ENCODE assay signal across 1 cellular context in the genomic region with DNA sequence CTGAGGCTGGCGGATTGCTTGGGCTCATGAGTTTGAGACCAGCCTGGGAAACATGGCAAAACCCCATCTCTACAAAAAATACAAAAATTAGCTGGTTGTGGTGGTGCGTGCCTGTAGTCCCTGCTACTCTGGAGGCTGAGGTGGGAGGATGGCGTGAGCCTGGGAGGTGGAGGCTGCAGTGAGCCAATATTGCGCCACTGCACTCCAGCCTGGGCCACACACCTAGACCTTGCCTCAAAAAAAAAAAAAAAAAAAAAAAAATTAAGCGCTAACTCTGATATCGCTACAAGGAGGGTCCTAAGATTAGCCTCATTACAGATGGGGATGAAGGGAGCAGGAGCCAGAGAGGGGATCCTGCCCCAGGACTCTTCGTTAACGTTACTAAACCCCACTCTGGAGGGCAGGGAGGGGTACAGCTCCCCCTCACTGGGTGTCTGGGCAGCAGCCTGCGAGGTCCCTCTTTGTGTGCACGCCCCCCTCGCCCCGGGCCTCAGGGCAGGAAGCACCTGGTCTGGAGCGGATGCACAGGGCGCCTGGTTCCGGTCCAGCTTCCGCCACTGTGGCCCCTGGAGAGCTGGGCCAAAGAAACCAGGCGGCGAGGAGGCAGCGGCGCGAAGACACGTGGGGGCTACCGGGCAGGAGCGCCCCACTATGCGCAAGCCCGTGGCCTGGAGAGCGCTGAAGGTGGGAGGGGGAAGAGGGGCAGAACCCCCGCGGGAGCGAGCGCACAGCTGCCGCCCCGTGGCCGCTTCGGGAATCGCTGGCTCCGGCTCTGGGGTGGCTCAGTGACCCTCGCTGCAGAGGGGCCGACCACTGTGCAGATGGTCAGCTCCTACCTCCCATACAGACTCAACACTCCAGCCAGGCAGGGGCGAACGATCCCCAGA.
TF ChIP-seq lines count a peak whose summit lies in the region.

No MANE protein-coding gene starts in this region.

TF ChIP-seq in K562, 482 proteins besides CTCF, POLR2A, EP300 and RAD21 (continued from another document and continues in another):
- TF ChIP-seq MAZ (CRISPR knock-in tag; conservative IDR thresholded peaks at IDR 0.05 in 1 of 2, IDR thresholded peaks at IDR 0.05 in 1 of 2) (peak; percentile 99), PHB (CRISPR knock-in tag; IDR thresholded peaks at IDR 0.05) (no peak), ZNF41 (CRISPR knock-in tag; conservative IDR thresholded peaks at IDR 0.05) (no peak), ZBED1 (IDR thresholded peaks at IDR 0.05) (no peak), CREB3 (tag; conservative IDR thresholded peaks at IDR 0.05; ENCODE audit: low read depth) (0 out of 2 replicates have a peak, but pooled peaks have one; percentile 37), ZSCAN29 (IDR thresholded peaks at IDR 0.05) (no peak), TCF3 (CRISPR knock-in tag; IDR thresholded peaks at IDR 0.05) (no peak), ARHGAP35 (IDR thresholded peaks at IDR 0.05; ENCODE audit: partially characterized antibody) (no peak), ZNF717 (CRISPR knock-in tag; IDR thresholded peaks at IDR 0.05) (peak; percentile 19; the same call in 1 of the 2 replicates), GATA2 (CRISPR knock-in tag; IDR thresholded peaks at IDR 0.05) (no peak), ATF1 (CRISPR knock-in tag; IDR thresholded peaks at IDR 0.05) (no peak), ATF1 (tag; IDR thresholded peaks at IDR 0.05) (peak; percentile 52; the same call in 1 of the 2 replicates), GMEB1 (CRISPR knock-in tag; IDR thresholded peaks at IDR 0.05) (no peak), RBM17 (IDR thresholded peaks at IDR 0.05; ENCODE audit: borderline replicate concordance, low read depth, low read length) (no peak), BHLHE40 (IDR thresholded peaks at IDR 0.05; ENCODE audit: low read length) (no peak), HIVEP1 (CRISPR knock-in tag; IDR thresholded peaks at IDR 0.05) (no peak), RAD51 (IDR thresholded peaks at IDR 0.05; ENCODE audit: borderline replicate concordance, low read depth) (no peak), RREB1 (CRISPR knock-in tag; IDR thresholded peaks at IDR 0.05) (peak; percentile 85; the same call in 1 of the 2 replicates), PTBP1 (IDR thresholded peaks at IDR 0.05; ENCODE audit: low read depth, low read length) (no peak), POLR3A (IDR thresholded peaks at IDR 0.05; ENCODE audit: borderline replicate concordance, extremely low read depth, insufficient read depth, insufficient read length) (no peak), ZFX (CRISPR knock-in tag; IDR thresholded peaks at IDR 0.05) (peak; percentile 42), PML (IDR thresholded peaks at IDR 0.05; ENCODE audit: low read length) (no peak), ZBTB1 (CRISPR knock-in tag; IDR thresholded peaks at IDR 0.05; ENCODE audit: borderline replicate concordance, low read depth) (no peak; the same call in 1 of the 2 replicates), ZNF384 (IDR thresholded peaks at IDR 0.05; ENCODE audit: low read depth, low read length) (peak; percentile 50), SIN3A (IDR thresholded peaks at IDR 0.05; ENCODE audit: borderline replicate concordance in 2 of 2, control insufficient read depth in 1 of 2, low read depth in 2 of 2, low read length in 2 of 2) (no peak), KHSRP (IDR thresholded peaks at IDR 0.05) (no peak), ETV5 (CRISPR knock-in tag; IDR thresholded peaks at IDR 0.05; ENCODE audit: low read depth) (no peak), GTF2A2 (tag; IDR thresholded peaks at IDR 0.05) (no peak), ZFP30 (CRISPR knock-in tag; IDR thresholded peaks at IDR 0.05; ENCODE audit: borderline replicate concordance) (no peak), KAT2B (IDR thresholded peaks at IDR 0.05; ENCODE audit: low read depth, low read length) (no peak), SMAD1 (IDR thresholded peaks at IDR 0.05; ENCODE audit: low read depth, low read length, partially characterized antibody) (no peak), FOXA1 (IDR thresholded peaks at IDR 0.05; ENCODE audit: borderline replicate concordance) (no peak), POLR2AphosphoS2 (IDR thresholded peaks at IDR 0.05; ENCODE audit: low read length) (no peak), USF1 (CRISPR knock-in tag; IDR thresholded peaks at IDR 0.05) (peak; percentile 66), ELF2 (CRISPR knock-in tag; IDR thresholded peaks at IDR 0.05) (no peak), ZNF76 (CRISPR knock-in tag; IDR thresholded peaks at IDR 0.05; ENCODE audit: borderline replicate concordance) (peak; percentile 84; the same call in 1 of the 2 replicates), BCOR (IDR thresholded peaks at IDR 0.05) (no peak; the same call in 1 of the 2 replicates), ZNF311 (CRISPR knock-in tag; IDR thresholded peaks at IDR 0.05) (no peak), ZNF444 (CRISPR knock-in tag; IDR thresholded peaks at IDR 0.05) (no peak), PHB2 (IDR thresholded peaks at IDR 0.05; ENCODE audit: low read depth) (no peak), ZFP1 (CRISPR knock-in tag; IDR thresholded peaks at IDR 0.05) (no peak), DPF2 (IDR thresholded peaks at IDR 0.05) (peak; percentile 46; the same call in 1 of the 2 replicates), PYGO2 (tag; IDR thresholded peaks at IDR 0.05) (peak; percentile 13; the same call in 1 of the 2 replicates), SMARCB1 (IDR thresholded peaks at IDR 0.05; ENCODE audit: insufficient read length, low read depth) (no peak), USF2 (CRISPR knock-in tag; IDR thresholded peaks at IDR 0.05) (no peak), NCOA4 (IDR thresholded peaks at IDR 0.05; ENCODE audit: partially characterized antibody) (no peak), BRCA1 (IDR thresholded peaks at IDR 0.05) (no peak), BRCA1 (CRISPR knock-in tag; IDR thresholded peaks at IDR 0.05) (no peak), HDGF (IDR thresholded peaks at IDR 0.05) (peak; percentile 77; the same call in 1 of the 2 replicates), CBX8 (IDR thresholded peaks at IDR 0.05; ENCODE audit: borderline replicate concordance, extremely low read depth, low read depth, low read length, poor library complexity, severe bottlenecking) (no peak), XRCC5 (IDR thresholded peaks at IDR 0.05; ENCODE audit: low read depth, low read length) (no peak; the same call in 1 of the 2 replicates), ZFPM2 (CRISPR knock-in tag; IDR thresholded peaks at IDR 0.05) (no peak)
- TF ChIP-seq, protein P1, sequence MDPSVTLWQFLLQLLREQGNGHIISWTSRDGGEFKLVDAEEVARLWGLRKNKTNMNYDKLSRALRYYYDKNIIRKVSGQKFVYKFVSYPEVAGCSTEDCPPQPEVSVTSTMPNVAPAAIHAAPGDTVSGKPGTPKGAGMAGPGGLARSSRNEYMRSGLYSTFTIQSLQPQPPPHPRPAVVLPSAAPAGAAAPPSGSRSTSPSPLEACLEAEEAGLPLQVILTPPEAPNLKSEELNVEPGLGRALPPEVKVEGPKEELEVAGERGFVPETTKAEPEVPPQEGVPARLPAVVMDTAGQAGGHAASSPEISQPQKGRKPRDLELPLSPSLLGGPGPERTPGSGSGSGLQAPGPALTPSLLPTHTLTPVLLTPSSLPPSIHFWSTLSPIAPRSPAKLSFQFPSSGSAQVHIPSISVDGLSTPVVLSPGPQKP (CRISPR knock-in tag; IDR thresholded peaks at IDR 0.05): no peak
- TF ChIP-seq, protein P2, sequence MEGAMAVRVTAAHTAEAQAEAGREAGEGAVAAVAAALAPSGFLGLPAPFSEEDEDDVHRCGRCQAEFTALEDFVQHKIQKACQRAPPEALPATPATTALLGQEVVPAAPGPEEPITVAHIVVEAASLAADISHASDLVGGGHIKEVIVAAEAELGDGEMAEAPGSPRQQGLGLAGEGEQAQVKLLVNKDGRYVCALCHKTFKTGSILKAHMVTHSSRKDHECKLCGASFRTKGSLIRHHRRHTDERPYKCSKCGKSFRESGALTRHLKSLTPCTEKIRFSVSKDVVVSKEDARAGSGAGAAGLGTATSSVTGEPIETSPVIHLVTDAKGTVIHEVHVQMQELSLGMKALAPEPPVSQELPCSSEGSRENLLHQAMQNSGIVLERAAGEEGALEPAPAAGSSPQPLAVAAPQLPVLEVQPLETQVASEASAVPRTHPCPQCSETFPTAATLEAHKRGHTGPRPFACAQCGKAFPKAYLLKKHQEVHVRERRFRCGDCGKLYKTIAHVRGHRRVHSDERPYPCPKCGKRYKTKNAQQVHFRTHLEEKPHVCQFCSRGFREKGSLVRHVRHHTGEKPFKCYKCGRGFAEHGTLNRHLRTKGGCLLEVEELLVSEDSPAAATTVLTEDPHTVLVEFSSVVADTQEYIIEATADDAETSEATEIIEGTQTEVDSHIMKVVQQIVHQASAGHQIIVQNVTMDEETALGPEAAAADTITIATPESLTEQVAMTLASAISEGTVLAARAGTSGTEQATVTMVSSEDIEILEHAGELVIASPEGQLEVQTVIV (CRISPR knock-in tag; IDR thresholded peaks at IDR 0.05; ENCODE audit: borderline replicate concordance): no peak
- TF ChIP-seq, protein P3, sequence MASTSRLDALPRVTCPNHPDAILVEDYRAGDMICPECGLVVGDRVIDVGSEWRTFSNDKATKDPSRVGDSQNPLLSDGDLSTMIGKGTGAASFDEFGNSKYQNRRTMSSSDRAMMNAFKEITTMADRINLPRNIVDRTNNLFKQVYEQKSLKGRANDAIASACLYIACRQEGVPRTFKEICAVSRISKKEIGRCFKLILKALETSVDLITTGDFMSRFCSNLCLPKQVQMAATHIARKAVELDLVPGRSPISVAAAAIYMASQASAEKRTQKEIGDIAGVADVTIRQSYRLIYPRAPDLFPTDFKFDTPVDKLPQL (IDR thresholded peaks at IDR 0.05; ENCODE audit: extremely low read depth, insufficient read length): no peak
